ENCODE assay signal across 24 cellular contexts in genomic region chr14:96250545-96250944, GRCh38. TPM values are rescaled to one million over a fixed set of nuclear protein-coding genes. Genes with fewer than 3 reads are reported as not detected.
DNase-seq lines count a peak whose midpoint lies in the region; ATAC-seq and TF ChIP-seq lines count a peak whose summit lies in the region.
"Had no signal": no experiment of that assay in that cellular context is flagged by ENCODE, and none has a peak within 500 bp of the region (broad histone marks: within the 10 kb centered on the region; RNA-seq: fewer than 3 reads in every experiment).

No MANE protein-coding gene starts in this region.

- peak; percentile 10 for DNase-seq in natural killer cell treated with Interleukin-12 subunit alpha and Interleukin-12 subunit beta and Interleukin-15 and Interleukin-18, amount 100 ng/mL, for 72 hours (ENCODE audit: low spot score)
- no peak for DNase-seq in natural killer cell
- peak; percentile 34 for DNase-seq in NCI-H69 (lab: John Stamatoyannopoulos, UW)
- DNase-seq in mesothelial cell of epicardium (ENCODE audit: low spot score in 2 of 2, unreplicated experiment in 2 of 2), result no peak
- DNase-seq in NCI-H2196 treated with DMSO at 0.1 percent for 48 hours (lab: John Stamatoyannopoulos, UW; ENCODE audit: unreplicated experiment), result no peak
- no peak for DNase-seq in G401 (ENCODE audit: low spot score)
- no peak for DNase-seq in chondrocyte (ENCODE audit: low spot score)
- DNase-seq: C1 segment of cervical spinal cord; Caco-2; CD4-positive, alpha-beta memory T cell; EL; GF-D8; Kasumi-1; NCI-H1092 treated with DMSO at 0.1 percent for 48 hours; NCI-H1436 treated with DMSO at 0.1 percent for 48 hours; NCI-H2029; SHP77; T-cell had no signal

- in situ Hi-C loops in G401 (cut with HindIII; ENCODE audit: low sequenced_read_pairs), result no loop called here

- H3K27me3 Mint-ChIP-seq in natural killer cell treated with Interleukin-12 subunit alpha and Interleukin-12 subunit beta and Interleukin-15 and Interleukin-18, amount 100 ng/mL, for 72 hours, result peaks cover 27 to 36% of the 10 kb centered on the region in 2 donors
- H3K27me3 Mint-ChIP-seq in natural killer cell (ENCODE audit: low read depth in 2 of 2), result peaks cover 21 to 62% of the 10 kb centered on the region in 2 donors
- no peaks in the 10 kb centered on the region for H3K27me3 Mint-ChIP-seq in mesothelial cell of epicardium (ENCODE audit: low read depth)
- no peaks in the 10 kb centered on the region for H3K27me3 Mint-ChIP-seq in chondrocyte (ENCODE audit: low read depth)

- ATAC-seq in natural killer cell treated with Interleukin-12 subunit alpha and Interleukin-12 subunit beta and Interleukin-15 and Interleukin-18, amount 100 ng/mL, for 72 hours, result no peak
- ATAC-seq in natural killer cell, result no peak
- ATAC-seq: K562, Panc1, T-cell had no signal

- H3K27ac Mint-ChIP-seq in natural killer cell treated with Interleukin-12 subunit alpha and Interleukin-12 subunit beta and Interleukin-15 and Interleukin-18, amount 100 ng/mL, for 72 hours, result no peak overlapping the region
- no peak overlapping the region for H3K27ac Mint-ChIP-seq in natural killer cell
- H3K27ac Mint-ChIP-seq in mesothelial cell of epicardium, result peak overlapping the region; percentile 82
- no peak overlapping the region for H3K27ac Mint-ChIP-seq in chondrocyte (ENCODE audit: unreplicated experiment)
- H3K27ac Mint-ChIP-seq: CD4-positive, alpha-beta memory T cell; T-cell had no signal

- no peaks in the 10 kb centered on the region for H3K9me3 Mint-ChIP-seq in natural killer cell treated with Interleukin-12 subunit alpha and Interleukin-12 subunit beta and Interleukin-15 and Interleukin-18, amount 100 ng/mL, for 72 hours
- H3K9me3 Mint-ChIP-seq in natural killer cell, result no peaks in the 10 kb centered on the region
- H3K9me3 Mint-ChIP-seq in mesothelial cell of epicardium, result peaks cover under 1% of the 10 kb centered on the region
- H3K9me3 Mint-ChIP-seq in chondrocyte (ENCODE audit: low read depth), result no peaks in the 10 kb centered on the region

- intact Hi-C loops in natural killer cell (cut with micrococcal nuclease), result no loop called here

- H3K4me1 Mint-ChIP-seq in natural killer cell treated with Interleukin-12 subunit alpha and Interleukin-12 subunit beta and Interleukin-15 and Interleukin-18, amount 100 ng/mL, for 72 hours (ENCODE audit: low read depth in 2 of 2), result no peaks in the 10 kb centered on the region
- H3K4me1 Mint-ChIP-seq in natural killer cell, result no peaks in the 10 kb centered on the region
- peaks cover 39% of the 10 kb centered on the region for H3K4me1 Mint-ChIP-seq in mesothelial cell of epicardium
- peaks cover 31% of the 10 kb centered on the region for H3K4me1 Mint-ChIP-seq in chondrocyte (ENCODE audit: low read depth)
- H3K4me1 Mint-ChIP-seq: CD4-positive, alpha-beta memory T cell; T-cell had no signal

- no peak overlapping the region for H3K4me3 Mint-ChIP-seq in natural killer cell treated with Interleukin-12 subunit alpha and Interleukin-12 subunit beta and Interleukin-15 and Interleukin-18, amount 100 ng/mL, for 72 hours
- no peak overlapping the region for H3K4me3 Mint-ChIP-seq in natural killer cell
- no peak overlapping the region for H3K4me3 Mint-ChIP-seq in mesothelial cell of epicardium
- H3K4me3 Mint-ChIP-seq in chondrocyte (ENCODE audit: unreplicated experiment), result no peak overlapping the region
- H3K4me3 Mint-ChIP-seq: CD4-positive, alpha-beta memory T cell; T-cell had no signal

- TF ChIP-seq CTCF in natural killer cell (IDR thresholded peaks at IDR 0.05) (no peak), mesothelial cell of epicardium (IDR thresholded peaks at IDR 0.05; ENCODE audit: unreplicated experiment) (no peak), chondrocyte (IDR thresholded peaks at IDR 0.05) (no peak)

- H3K36me3 Mint-ChIP-seq in natural killer cell treated with Interleukin-12 subunit alpha and Interleukin-12 subunit beta and Interleukin-15 and Interleukin-18, amount 100 ng/mL, for 72 hours, result no peaks in the 10 kb centered on the region
- H3K36me3 Mint-ChIP-seq in natural killer cell (no peaks in the 10 kb centered on the region), mesothelial cell of epicardium (peaks cover 6% of the 10 kb centered on the region), chondrocyte (ENCODE audit: low read depth) (no peaks in the 10 kb centered on the region)
- H3K36me3 Mint-ChIP-seq: CD4-positive, alpha-beta memory T cell; T-cell had no signal

RNA-seq across cellular contexts. Expression of gene BDKRB1, which starts 5.5 kb away (rescaled TPM):
- total RNA-seq in natural killer cell treated with Interleukin-12 subunit alpha and Interleukin-12 subunit beta and Interleukin-15 and Interleukin-18, amount 100 ng/mL, for 72 hours, result not detected
- not detected for total RNA-seq in natural killer cell
- 10.4 to 12.5 TPM (median 10.9 TPM) in 3 replicates for total RNA-seq in mesothelial cell of epicardium
- not detected in 2 replicates for total RNA-seq in G401 (2014; rRNA removed; shearing (Covaris generic))
- total RNA-seq in chondrocyte, result not detected in 3 replicates
- total RNA-seq: A673; CD4-positive, alpha-beta memory T cell; HT-29; OCI-LY7; T-cell had no signal

RNA-seq across cellular contexts. Expression of gene BDKRB2, which starts 45.9 kb away (rescaled TPM):
- total RNA-seq in natural killer cell treated with Interleukin-12 subunit alpha and Interleukin-12 subunit beta and Interleukin-15 and Interleukin-18, amount 100 ng/mL, for 72 hours, result not detected
- total RNA-seq in natural killer cell (not detected), mesothelial cell of epicardium (10.1 to 11.5 TPM (median 11.3 TPM) in 3 replicates), chondrocyte (0.21 to 0.29 TPM (median 0.27 TPM) in 3 replicates)
- total RNA-seq in G401 (2014; rRNA removed; shearing (Covaris generic)), result not detected in 2 replicates
- total RNA-seq: CD4-positive, alpha-beta memory T cell; SK-MEL-5 had no signal

Comparison
In these comparisons a context has a peak if more than half of its experiments do, and no peak if none do; other contexts are left out.
1. DNase-seq: peak in natural killer cell treated with Interleukin-12 subunit alpha and Interleukin-12 subunit beta and Interleukin-15 and Interleukin-18, amount 100 ng/mL, for 72 hours (single experiment) and NCI-H69 (single experiment); none in natural killer cell (single experiment), mesothelial cell of epicardium (0 of 2), NCI-H2196 treated with DMSO at 0.1 percent for 48 hours (single experiment), G401 (single experiment) and chondrocyte (single experiment).
2. RNA of gene BDKRB1, which starts 5.5 kb away (total RNA-seq): 10.4 to 12.5 TPM in mesothelial cell of epicardium; not detected in chondrocyte, not detected in natural killer cell treated with Interleukin-12 subunit alpha and Interleukin-12 subunit beta and Interleukin-15 and Interleukin-18, amount 100 ng/mL, for 72 hours, not detected in natural killer cell and not detected in G401; every median in the first group is over 10 times any median in the second.